8 cellular contexts compared by ENCODE assay signal in genomic region chr1:241221319-241221718, GRCh38.
"Had no signal": no experiment of that assay in that cellular context is flagged by ENCODE, and none has a peak within 500 bp of the region (broad histone marks: within the 10 kb centered on the region; RNA-seq: fewer than 3 reads in every experiment).

No MANE protein-coding gene starts in this region.

- ATAC-seq: GM23338, K562 had no signal

- H3K4me3 Mint-ChIP-seq: GM23338, H9 had no signal

- H3K27ac Mint-ChIP-seq: GM23338 had no signal

- DNase-seq: H9, HCEC 1CT, IMR-90 had no signal

- FAIRE-seq: H1, H54, HTR-8/SVneo, K562 had no signal

- H2AFZ ChIP-seq: GM23338 had no signal

- H3K4me3 ChIP-seq: GM23338, K562 had no signal
